1 cellular context compared by ENCODE assay signal in genomic region chr3:158094917-158095301, GRCh38.
TF ChIP-seq lines count a peak whose summit lies in the region.

No MANE protein-coding gene starts in this region.

TF ChIP-seq in GM12878, 131 proteins besides CTCF, POLR2A, EP300 and RAD21:
- TF ChIP-seq BHLHE40 (IDR thresholded peaks at IDR 0.05; ENCODE audit: borderline replicate concordance in 1 of 2, low read depth in 2 of 2, low read length in 1 of 2) (peak; percentile 21 to 24; a peak in 1 of 4 replicates), PML (IDR thresholded peaks at IDR 0.05; ENCODE audit: low read length) (no peak), ZBTB40 (IDR thresholded peaks at IDR 0.05; ENCODE audit: borderline replicate concordance) (no peak), SPI1 (IDR thresholded peaks at IDR 0.05; ENCODE audit: borderline replicate concordance, insufficient read depth, low read depth, low read length) (no peak), NFIC (IDR thresholded peaks at IDR 0.05; ENCODE audit: low read depth, low read length) (no peak), ZBTB4 (CRISPR knock-in tag; IDR thresholded peaks at IDR 0.05) (no peak), MEF2B (IDR thresholded peaks at IDR 0.05; ENCODE audit: partially characterized antibody, poor library complexity, severe bottlenecking) (peak; percentile 69)
